ENCODE assay signal across 10 cellular contexts in the genomic region with DNA sequence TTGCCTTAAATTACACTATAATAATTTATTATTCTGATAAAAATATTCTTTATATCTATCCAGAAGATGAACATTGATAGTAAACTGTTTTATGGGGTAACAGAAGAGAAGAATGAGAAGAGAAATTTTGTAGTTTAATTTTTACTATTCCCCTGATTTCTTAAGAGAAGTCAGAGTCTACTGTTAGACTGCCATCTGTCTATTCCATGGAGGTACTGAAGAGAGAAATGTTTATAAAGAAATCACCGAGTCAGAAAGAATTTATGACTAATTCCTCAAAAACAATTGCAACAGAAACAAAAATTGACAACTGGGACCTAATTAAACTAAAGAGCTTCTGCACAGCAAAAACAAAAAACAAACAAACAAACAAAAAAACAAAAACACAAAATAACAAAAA.
DNase-seq lines count a peak whose midpoint lies in the region; ATAC-seq and TF ChIP-seq lines count a peak whose summit lies in the region.
"Had no signal": no experiment of that assay in that cellular context is flagged by ENCODE, and none has a peak within 500 bp of the region (broad histone marks: within the 10 kb centered on the region; RNA-seq: fewer than 3 reads in every experiment).

No MANE protein-coding gene starts in this region.

- no peak overlapping the region for H2AFZ ChIP-seq in Loucy (ENCODE audit: low read length)

- peaks cover 27% of the 10 kb centered on the region; the same call in 1 of the 2 replicates for H3K36me3 ChIP-seq in Loucy (ENCODE audit: insufficient read depth, low read length)

- H3F3A ChIP-seq in Loucy (ENCODE audit: low read depth) = no peaks in the 10 kb centered on the region

- H3K4me3 ChIP-seq in Loucy (ENCODE audit: low read length, poor library complexity, severe bottlenecking) = no peak overlapping the region

- no peak overlapping the region for H3K9ac ChIP-seq in Loucy (ENCODE audit: low read depth, low read length, poor library complexity, severe bottlenecking)

- H3K36me3 Mint-ChIP-seq in chondrocyte (ENCODE audit: low read depth) = peaks cover 3% of the 10 kb centered on the region

- no peaks in the 10 kb centered on the region for H3K27me3 ChIP-seq in Loucy (ENCODE audit: insufficient read depth, low read length, poor library complexity, severe bottlenecking)

- H3K27ac Mint-ChIP-seq in chondrocyte (ENCODE audit: unreplicated experiment) = peak overlapping the region; percentile 83

- H4K20me1 ChIP-seq in Loucy (ENCODE audit: insufficient read depth, low read length, poor library complexity, severe bottlenecking) = no peaks in the 10 kb centered on the region

- H3K9me2 ChIP-seq in Loucy (replicated peaks; ENCODE audit: low read depth, low read length) = no peaks in the 10 kb centered on the region

- H3K9me3 ChIP-seq in Loucy (ENCODE audit: insufficient read depth, low read depth, low read length) = no peaks in the 10 kb centered on the region

- peak; percentile 21 for DNase-seq in COLO829 (ENCODE audit: low spot score)
- DNase-seq in chondrocyte (ENCODE audit: low spot score) = no peak
- DNase-seq in myocyte (ENCODE audit: low read depth) = peak; percentile 15
- no peak for DNase-seq in activated naive CD4-positive, alpha-beta T cell treated with Interleukin-2 at 50 U/mL for 16 hours
- DNase-seq in HuH-7 (ENCODE audit: low spot score) = no peak
- no peak for DNase-seq in putamen (ENCODE audit: low spot score)
- DNase-seq: activated CD4-positive, alpha-beta T cell treated with anti-CD3 and anti-CD28 coated beads for 4 hours; NCI-H2227 treated with DMSO at 0.1 percent for 48 hours had no signal

- TF ChIP-seq CTCF in Loucy (conservative IDR thresholded peaks at IDR 0.05; ENCODE audit: low read length) (peak; percentile 33), chondrocyte (IDR thresholded peaks at IDR 0.05) (peak; percentile 78)

- H3K9me3 Mint-ChIP-seq in chondrocyte (ENCODE audit: low read depth) = no peaks in the 10 kb centered on the region

- H3K4me3 Mint-ChIP-seq in chondrocyte (ENCODE audit: unreplicated experiment) = no peak overlapping the region

- peaks cover 5% of the 10 kb centered on the region for H3K4me1 Mint-ChIP-seq in chondrocyte (ENCODE audit: low read depth)

- H3K4me2 ChIP-seq in Loucy (ENCODE audit: low read depth, low read length, poor library complexity, severe bottlenecking) = no peak overlapping the region

- no peak for ATAC-seq in GM21528 (IDR thresholded peaks at IDR 0.05; ENCODE audit: low FRiP score, unreplicated experiment)

- no peaks in the 10 kb centered on the region for H3K79me2 ChIP-seq in Loucy (ENCODE audit: insufficient read depth, low read length)

- no peaks in the 10 kb centered on the region for H3K4me1 ChIP-seq in Loucy (ENCODE audit: insufficient read depth, low read length, poor library complexity, severe bottlenecking)

- no peaks in the 10 kb centered on the region for H3K27me3 Mint-ChIP-seq in chondrocyte (ENCODE audit: low read depth)

Comparison
In these comparisons a context has a peak if more than half of its experiments do, and no peak if none do; other contexts are left out.
1. DNase-seq: peak in COLO829 (single experiment) and myocyte (single experiment); none in chondrocyte (single experiment), activated naive CD4-positive, alpha-beta T cell treated with Interleukin-2 at 50 U/mL for 16 hours (single experiment), HuH-7 (single experiment) and putamen (single experiment).